ENCODE assay signal across 8 cellular contexts in the genomic region with DNA sequence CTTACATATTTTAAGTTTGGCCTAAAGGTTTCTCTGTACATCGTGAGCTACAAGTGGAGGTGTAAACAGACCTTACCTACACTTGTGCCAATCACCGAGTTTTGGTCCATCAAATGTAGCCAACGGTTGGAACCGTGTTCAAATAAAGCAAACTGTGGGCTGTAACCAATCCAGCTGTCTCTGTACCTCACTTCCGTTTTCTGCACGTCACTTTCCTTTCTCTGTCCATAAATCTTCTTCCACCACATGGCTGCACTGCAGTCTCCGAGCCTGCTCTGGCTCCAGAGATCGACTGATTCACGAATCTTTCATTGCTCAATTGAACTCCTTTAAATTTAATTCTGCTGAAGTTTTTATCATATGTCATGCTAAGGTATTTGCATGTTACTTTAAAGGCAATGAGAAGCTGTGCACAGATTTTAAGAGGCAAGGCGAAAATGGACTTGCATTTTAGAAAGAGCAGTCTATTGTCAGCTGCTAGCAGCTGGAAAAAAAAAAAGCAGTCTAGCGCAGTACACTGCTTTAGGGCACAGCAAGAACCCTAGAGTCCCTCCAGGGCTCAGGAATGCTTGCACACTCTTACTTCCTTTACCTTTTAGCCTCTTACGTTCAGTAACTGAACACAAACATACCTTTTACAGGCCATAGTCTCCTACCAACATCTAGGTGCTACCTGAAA. TPM values are rescaled to one million over a fixed set of nuclear protein-coding genes. Genes with fewer than 3 reads are reported as not detected.
DNase-seq lines count a peak whose midpoint lies in the region; ATAC-seq and TF ChIP-seq lines count a peak whose summit lies in the region.

No MANE protein-coding gene starts in this region.

- H3K27me3 ChIP-seq in CD8-positive, alpha-beta memory T cell (ENCODE audit: insufficient read depth, low read length, poor library complexity, severe bottlenecking): no peaks in the 10 kb centered on the region
- no peaks in the 10 kb centered on the region for H3K27me3 ChIP-seq in esophagus squamous epithelium

- peak overlapping the region; percentile 92 to 99 (median 96) for H3K27ac Mint-ChIP-seq in CD8-positive, alpha-beta memory T cell
- H3K27ac Mint-ChIP-seq in progenitor cell of endocrine pancreas: peak overlapping the region; percentile 46

- H3K27me3 Mint-ChIP-seq in CD8-positive, alpha-beta memory T cell: no peaks in the 10 kb centered on the region
- no peaks in the 10 kb centered on the region for H3K27me3 Mint-ChIP-seq in progenitor cell of endocrine pancreas

- POLR2A ChIA-PET in CD8-positive, alpha-beta memory T cell (lab: Charles Lee): interaction anchor here (0.5 to 1.8 kb wide), 2 partner anchors 13 to 65 kb away, joined by 3 to 5 read pairs; a partner anchor contains a TSS

- H3K4me1 ChIP-seq in CD8-positive, alpha-beta memory T cell (ENCODE audit: insufficient read depth, low read length): peaks cover 60% of the 10 kb centered on the region
- H3K4me1 ChIP-seq in esophagus squamous epithelium: peaks cover 13 to 61% (median 29%) of the 10 kb centered on the region in 3 donors

- ATAC-seq in GM18870 (IDR thresholded peaks at IDR 0.05; ENCODE audit: unreplicated experiment): no peak

- H3K36me3 Mint-ChIP-seq in CD8-positive, alpha-beta memory T cell: peaks cover 7 to 12% (median 8%) of the 10 kb centered on the region in 3 donors
- peaks cover 13% of the 10 kb centered on the region for H3K36me3 Mint-ChIP-seq in progenitor cell of endocrine pancreas (ENCODE audit: insufficient read depth)

- WGBS in esophagus squamous epithelium, 2 donors: 60 to 65% methylated on average over 12 of the region's 12 CpGs

- peak overlapping the region in 6 of 7 donors; percentile 6 to 82 (median 78) for H3K4me3 Mint-ChIP-seq in CD8-positive, alpha-beta memory T cell
- no peak overlapping the region for H3K4me3 Mint-ChIP-seq in progenitor cell of endocrine pancreas (ENCODE audit: low read depth)

- no peaks in the 10 kb centered on the region for H3K36me3 ChIP-seq in CD8-positive, alpha-beta memory T cell (ENCODE audit: insufficient read depth, low read length)
- H3K36me3 ChIP-seq in esophagus squamous epithelium: peaks cover 0 to 14% (median 0%) of the 10 kb centered on the region in 3 donors

- peak overlapping the region; percentile 21 for H3K27ac ChIP-seq in CD8-positive, alpha-beta memory T cell (ENCODE audit: low read depth, low read length)
- peak overlapping the region in 3 of 4 donors; percentile 84 to 88 (median 86) for H3K27ac ChIP-seq in esophagus squamous epithelium

- peaks cover 70 to 73% (median 71%) of the 10 kb centered on the region in 3 donors for H3K4me1 Mint-ChIP-seq in CD8-positive, alpha-beta memory T cell
- H3K4me1 Mint-ChIP-seq in progenitor cell of endocrine pancreas (ENCODE audit: low read depth): peaks cover 8% of the 10 kb centered on the region

- TF ChIP-seq CTCF in esophagus squamous epithelium (IDR thresholded peaks at IDR 0.05): no peak
- no peak for TF ChIP-seq CTCF in progenitor cell of endocrine pancreas (IDR thresholded peaks at IDR 0.05; ENCODE audit: unreplicated experiment)

- H3K9me3 Mint-ChIP-seq in CD8-positive, alpha-beta memory T cell: peaks cover 0 to 3% (median 0%) of the 10 kb centered on the region in 5 donors
- H3K9me3 Mint-ChIP-seq in progenitor cell of endocrine pancreas (ENCODE audit: low read depth): peaks cover 7% of the 10 kb centered on the region

- no peaks in the 10 kb centered on the region for H3K9me3 ChIP-seq in CD8-positive, alpha-beta memory T cell (ENCODE audit: low read length)
- H3K9me3 ChIP-seq in esophagus squamous epithelium: no peaks in the 10 kb centered on the region

- intact Hi-C loops in esophagus squamous epithelium (cut with DNase I): no loop called here
- intact Hi-C loops in posterior cingulate gyrus (cut with DNase I): no loop called here

- DNase-seq in CD8-positive, alpha-beta memory T cell: peak in 3 of 5 donors; percentile 10 to 64 (median 39)
- DNase-seq in NCI-H69 (lab: John Stamatoyannopoulos, UW): peak; percentile 61
- DNase-seq in esophagus squamous epithelium (lab: John Stamatoyannopoulos, UW): no peak
- no peak for DNase-seq in progenitor cell of endocrine pancreas (ENCODE audit: low spot score, unreplicated experiment)
- DNase-seq in posterior cingulate gyrus: no peak
- no peak for DNase-seq in GF-D8 (lab: John Stamatoyannopoulos, UW)
- no peak for DNase-seq in SW 1271 (lab: John Stamatoyannopoulos, UW)

- CTCF ChIA-PET in CD8-positive, alpha-beta memory T cell (lab: Charles Lee): interaction anchor here (1.0 to 1.8 kb wide), 3 partner anchors 11 to 16 kb away, joined by 3 to 5 read pairs (median 4); a partner anchor contains a TSS

- TF ChIP-seq POLR2A in esophagus squamous epithelium (IDR thresholded peaks at IDR 0.05): no peak

- peak overlapping the region; percentile 35 for H3K4me3 ChIP-seq in CD8-positive, alpha-beta memory T cell (ENCODE audit: low read length)
- peak overlapping the region in 1 of 4 donors; percentile 12 for H3K4me3 ChIP-seq in esophagus squamous epithelium

RNA-seq across cellular contexts. Expression of a gene that starts 13.2 kb away (rescaled TPM):
- 10 to 100 TPM; 11.3 to 12.1 TPM for total RNA-seq in CD8-positive, alpha-beta memory T cell
- 6.9 TPM for polyA plus RNA-seq in CD8-positive, alpha-beta memory T cell
- 10 to 100 TPM; 15.8 to 24.3 (median 17.5) TPM for total RNA-seq in esophagus squamous epithelium
- 6.6 and 7.8 TPM in 2 replicates for total RNA-seq in progenitor cell of endocrine pancreas

Comparison
In these comparisons a context has a peak if more than half of its experiments do, and no peak if none do; other contexts are left out.
1. DNase-seq: peak in CD8-positive, alpha-beta memory T cell (3 of 5) and NCI-H69 (single experiment); none in esophagus squamous epithelium (single experiment), progenitor cell of endocrine pancreas (single experiment), posterior cingulate gyrus (0 of 10), GF-D8 (single experiment) and SW 1271 (0 of 2).